ENCODE assay signal across 8 cellular contexts in the genomic region with DNA sequence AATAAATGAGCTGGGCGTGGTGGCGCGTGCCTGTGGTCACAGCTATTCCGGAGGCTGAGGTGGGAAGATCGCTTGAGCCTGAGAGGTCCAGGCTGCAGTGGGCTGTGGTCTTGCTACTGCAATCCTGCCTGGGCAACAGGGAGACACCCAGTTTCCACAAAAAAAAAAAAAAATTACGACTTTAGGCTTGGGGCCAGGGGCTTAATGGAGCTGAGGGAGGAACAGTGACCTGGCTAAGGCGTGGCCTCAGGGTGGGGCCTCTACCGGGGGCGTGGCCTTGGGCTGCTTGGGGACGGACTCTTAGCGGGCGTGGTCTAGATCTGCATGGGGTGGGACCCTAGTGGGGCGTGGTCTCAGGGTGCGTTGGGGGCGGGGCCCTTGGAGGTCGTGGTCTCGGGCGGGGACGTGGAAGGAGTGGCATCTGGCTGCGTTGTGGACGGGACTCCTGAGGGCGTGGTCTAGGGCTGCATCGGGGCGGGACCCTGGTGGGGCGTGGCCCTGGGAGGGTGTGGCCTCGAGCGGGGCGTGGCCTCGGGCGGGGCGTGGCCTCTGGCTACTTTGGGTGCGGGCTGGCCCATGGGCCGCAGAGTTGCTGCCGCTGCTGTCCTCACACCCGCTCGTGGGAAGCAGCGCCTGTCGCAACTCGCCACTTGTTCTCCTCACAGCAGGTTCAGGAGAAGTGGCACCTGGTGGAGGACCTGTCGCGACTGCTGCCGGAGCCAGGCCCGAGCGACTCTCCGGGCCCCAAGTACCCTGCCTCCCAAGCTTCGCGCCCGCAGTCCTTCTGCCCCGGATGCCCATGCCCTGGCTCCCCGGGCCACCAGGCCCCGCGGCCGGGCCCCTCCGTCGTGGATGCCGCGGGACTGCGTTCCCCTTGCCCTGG. TPM values are rescaled to one million over a fixed set of nuclear protein-coding genes. Genes with fewer than 3 reads are reported as not detected.
DNase-seq lines count a peak whose midpoint lies in the region; ATAC-seq and TF ChIP-seq lines count a peak whose summit lies in the region.

No MANE protein-coding gene starts in this region.

- intact Hi-C loops in colonic mucosa (cut with DNase I) = no loop called here

- H3K9me3 Mint-ChIP-seq in memory B cell = no peaks in the 10 kb centered on the region

- TF ChIP-seq CTCF in colonic mucosa (IDR thresholded peaks at IDR 0.05) = no peak

- peak; percentile 55 for ATAC-seq in HG03196 (IDR thresholded peaks at IDR 0.05; ENCODE audit: unreplicated experiment)
- peak; percentile 85 for ATAC-seq in memory B cell (ENCODE audit: low read depth)

- H3K36me3 ChIP-seq in BLaER1 = peaks cover 20% of the 10 kb centered on the region
- no peaks in the 10 kb centered on the region for H3K36me3 ChIP-seq in colonic mucosa

- peak overlapping the region; percentile 47 for H3K4me2 ChIP-seq in BLaER1

- peak overlapping the region; percentile 60 for H3K27ac Mint-ChIP-seq in memory B cell

- no peaks in the 10 kb centered on the region for H3K27me3 Mint-ChIP-seq in memory B cell

- H3K4me1 ChIP-seq in BLaER1 = peaks cover 74% of the 10 kb centered on the region
- peaks cover 42% of the 10 kb centered on the region for H3K4me1 ChIP-seq in colonic mucosa

- H3K4me3 ChIP-seq in BLaER1 (no peak overlapping the region), colonic mucosa (peak overlapping the region; percentile 20)

- H3K4me3 Mint-ChIP-seq in memory B cell = peak overlapping the region; percentile 12

- H3K36me3 Mint-ChIP-seq in memory B cell = peaks cover 21% of the 10 kb centered on the region

- H3K27ac ChIP-seq in BLaER1 = peak overlapping the region; percentile 49; the same call in 1 of the 2 replicates
- peak overlapping the region; percentile 57 for H3K27ac ChIP-seq in colonic mucosa

- H3K27me3 ChIP-seq in BLaER1 (no peaks in the 10 kb centered on the region), colonic mucosa (no peaks in the 10 kb centered on the region)

- H3K9me3 ChIP-seq in BLaER1 (no peaks in the 10 kb centered on the region), colonic mucosa (no peaks in the 10 kb centered on the region)

- no peaks in the 10 kb centered on the region for H4K20me1 ChIP-seq in BLaER1

- peak; percentile 80 for DNase-seq in GM19238 (ENCODE audit: insufficient read length, low spot score)
- DNase-seq in NCI-H524 treated with DMSO at 0.1 percent for 48 hours (lab: John Stamatoyannopoulos, UW) = peak; percentile 81
- DNase-seq in activated CD4-positive, CD25-positive, alpha-beta regulatory T cell treated with anti-CD3 and anti-CD28 coated beads, Interleukin-2, amount 50 U/mL, for 72 hours = peak; percentile 89
- peak; percentile 99 for DNase-seq in colonic mucosa
- peak; percentile 93 to 96 for DNase-seq in memory B cell (ENCODE audit: low spot score in 2 of 2)
- DNase-seq in stimulated activated CD8-positive, alpha-beta memory T cell treated with anti-CD3 and anti-CD28 coated beads, Interleukin-4, amount 100 ng/mL, for 48 hours = peak; percentile 99

- peaks cover 59% of the 10 kb centered on the region for H3K4me1 Mint-ChIP-seq in memory B cell

- H3K9ac ChIP-seq in BLaER1 (no peak overlapping the region), colonic mucosa (ENCODE audit: low read depth in 2 of 2, low read length in 2 of 2) (peak overlapping the region; percentile 26 to 65)

RNA-seq across cellular contexts. Expression of a gene that starts 5.8 kb away (rescaled TPM):
- total RNA-seq in colonic mucosa = under 1 TPM in 1 of 2 donors, not detected in 1; 0.20 TPM

RNA-seq across cellular contexts. Expression of a gene that starts 9.8 kb away (rescaled TPM):
- 1 to 10 TPM; 5.3 to 5.4 TPM for total RNA-seq in colonic mucosa

RNA-seq across cellular contexts. Expression of a gene that starts 11.9 kb away (rescaled TPM):
- total RNA-seq in colonic mucosa = 100 to 1,000 TPM; 108 to 159 TPM

RNA-seq across cellular contexts. Expression of a gene that starts 28.0 kb away (rescaled TPM):
- total RNA-seq in colonic mucosa = 100 to 1,000 TPM; 256 to 395 TPM

RNA-seq across cellular contexts. Expression of a gene that starts 46.4 kb away (rescaled TPM):
- total RNA-seq in colonic mucosa = 100 to 1,000 TPM in 1 of 2 donors, 10 to 100 TPM in 1; 37.7 to 135 TPM
